Comparison of ENCODE assay signal across 35 cellular contexts in genomic region chr3:15086263-15086662, GRCh38.
"Had no signal": no experiment of that assay in that cellular context is flagged by ENCODE, and none has a peak within 500 bp of the region (broad histone marks: within the 10 kb centered on the region; RNA-seq: fewer than 3 reads in every experiment).

No MANE protein-coding gene starts in this region.

- H3K27me3 ChIP-seq: MG63 had no signal

- H3K9me3 ChIP-seq: MG63 had no signal

- H3K4me3 ChIP-seq: MG63 had no signal

- DNase-seq: Kasumi-1, MG63, MM.1S, MV-4-11, NCI-H1048, NCI-H1092, NCI-H1092 treated with DMSO at 0.1 percent for 48 hours, NCI-H1105, NCI-H1105 treated with DMSO at 0.1 percent for 48 hours, NCI-H1417, NCI-H1417 treated with DMSO at 0.1 percent for 48 hours, NCI-H1436, NCI-H1436 treated with DMSO at 0.1 percent for 48 hours, NCI-H146, NCI-H1694, NCI-H1694 treated with DMSO at 0.1 percent for 48 hours, NCI-H187, NCI-H187 treated with DMSO at 0.1 percent for 48 hours, NCI-H1930, NCI-H2029, NCI-H2029 treated with DMSO at 0.1 percent for 48 hours, NCI-H2081, NCI-H2081 treated with DMSO at 0.1 percent for 48 hours, NCI-H2107, NCI-H2171, NCI-H2171 treated with DMSO at 0.1 percent for 48 hours, NCI-H2227 treated with DMSO at 0.1 percent for 48 hours, NCI-H226, NCI-H345, NCI-H446, NCI-H446 treated with DMSO at 0.1 percent for 48 hours, NCI-H510A, NCI-H510A treated with DMSO at 0.1 percent for 48 hours, NCI-H524, NCI-H524 treated with DMSO at 0.1 percent for 48 hours had no signal
